In the genomic region with DNA sequence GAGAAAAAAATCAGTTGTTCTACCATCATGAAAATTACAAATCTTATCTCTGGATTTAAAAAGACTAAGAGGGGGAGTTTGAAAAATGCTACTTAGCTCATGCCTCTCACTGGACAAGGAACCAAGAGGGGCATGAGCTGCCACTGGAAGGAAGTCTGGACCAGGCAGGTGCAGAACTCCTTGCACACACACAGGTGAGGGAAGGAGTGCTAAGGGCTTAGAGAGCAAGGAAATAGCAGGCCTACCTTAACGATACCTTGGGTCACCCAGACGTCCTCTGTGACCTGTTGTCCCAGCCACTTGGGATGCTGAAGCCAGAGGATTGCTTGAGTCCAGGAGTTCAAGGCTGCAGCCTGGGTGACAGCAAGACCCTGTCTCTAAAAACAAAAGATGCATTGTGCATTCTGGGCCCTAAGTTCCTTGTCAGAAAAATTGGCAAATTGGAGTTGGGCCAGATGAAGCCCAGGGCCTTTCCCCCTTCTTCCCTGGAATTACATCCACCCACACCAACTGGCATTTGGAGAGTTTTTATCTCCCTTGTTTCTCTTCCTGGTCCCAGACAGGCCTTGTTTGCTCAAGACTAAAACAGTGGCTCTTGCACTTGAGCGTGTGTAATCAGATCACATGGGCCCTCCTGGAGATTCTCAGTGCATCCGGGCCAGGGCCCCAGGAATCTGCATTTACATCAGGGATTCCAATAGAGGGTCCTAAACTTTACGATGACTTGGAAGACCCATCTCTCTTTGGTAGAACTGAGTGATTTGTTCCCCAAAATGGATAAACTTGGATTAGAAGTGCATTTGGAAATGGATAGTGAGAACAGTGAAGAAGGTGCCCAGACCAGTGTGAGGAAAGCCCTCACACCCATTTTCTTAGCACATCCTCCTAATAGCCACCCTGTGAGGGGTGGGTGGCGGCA, we compare ENCODE assay signal across 9 cellular contexts. TPM values are rescaled to one million over a fixed set of nuclear protein-coding genes. Genes with fewer than 3 reads are reported as not detected.
DNase-seq lines count a peak whose midpoint lies in the region; ATAC-seq and TF ChIP-seq lines count a peak whose summit lies in the region.
"Had no signal": no experiment of that assay in that cellular context is flagged by ENCODE, and none has a peak within 500 bp of the region (broad histone marks: within the 10 kb centered on the region; RNA-seq: fewer than 3 reads in every experiment).

No MANE protein-coding gene starts in this region.

- H4K8ac ChIP-seq in neuronal stem cell (ENCODE audit: low read depth, low read length), result no peak overlapping the region

- H3K27me3 Mint-ChIP-seq in activated CD4-positive, alpha-beta T cell treated with anti-CD3 and anti-CD28 coated beads, Interleukin-2, amount 10 ng/mL, durations not matched to agents 7 days and 5 days, result no peaks in the 10 kb centered on the region
- H3K27me3 Mint-ChIP-seq in endodermal cell (ENCODE audit: insufficient read depth), result no peaks in the 10 kb centered on the region

- peaks cover 32% of the 10 kb centered on the region for H3K36me3 Mint-ChIP-seq in activated CD4-positive, alpha-beta T cell treated with anti-CD3 and anti-CD28 coated beads, Interleukin-2, amount 10 ng/mL, durations not matched to agents 7 days and 5 days (ENCODE audit: low read depth)
- H3K36me3 Mint-ChIP-seq in endodermal cell (ENCODE audit: low read depth), result peaks cover 1% of the 10 kb centered on the region

- no peak overlapping the region for H2BK120ac ChIP-seq in neuronal stem cell (ENCODE audit: low read depth, low read length)

- H3K27ac Mint-ChIP-seq in activated CD4-positive, alpha-beta T cell treated with anti-CD3 and anti-CD28 coated beads, Interleukin-2, amount 10 ng/mL, durations not matched to agents 7 days and 5 days, result peak overlapping the region; percentile 96
- peak overlapping the region; percentile 68 for H3K27ac Mint-ChIP-seq in endodermal cell
- H3K27ac Mint-ChIP-seq: dendritic cell treated with granulocyte-macrophage colony-stimulating factor and Interleukin-4, amounts not matched to agents 40 ng/mL and 50 ng/mL, for 4 days had no signal

- ATAC-seq in GM19324 (IDR thresholded peaks at IDR 0.05; ENCODE audit: low FRiP score, unreplicated experiment) (no peak), HG03045 (IDR thresholded peaks at IDR 0.05; ENCODE audit: unreplicated experiment) (no peak)

- H3K36me3 ChIP-seq in endodermal cell (ENCODE audit: control insufficient read depth, insufficient read depth, low read length), result peaks cover 7% of the 10 kb centered on the region
- peaks cover 15 to 22% of the 10 kb centered on the region in 2 donors for H3K36me3 ChIP-seq in neuronal stem cell (replicated peaks in 1 of 2; ENCODE audit: control insufficient read depth in 2 of 2, insufficient read depth in 2 of 2, low read length in 2 of 2)

- H2AK5ac ChIP-seq in neuronal stem cell (ENCODE audit: low read depth, low read length), result no peak overlapping the region

- no peak overlapping the region for H4K91ac ChIP-seq in neuronal stem cell (ENCODE audit: low read depth, low read length, poor library complexity)

- no peaks in the 10 kb centered on the region for H3K27me3 ChIP-seq in endodermal cell (ENCODE audit: control insufficient read depth, insufficient read depth, low read length, poor library complexity, severe bottlenecking)
- H3K27me3 ChIP-seq in neuronal stem cell (ENCODE audit: control insufficient read depth in 3 of 3, insufficient read depth in 3 of 3, low read depth in 1 of 3, low read length in 3 of 3), result no peaks in the 10 kb centered on the region

- H3K9me3 ChIP-seq in endodermal cell (ENCODE audit: control insufficient read depth, low read length), result no peaks in the 10 kb centered on the region
- no peaks in the 10 kb centered on the region for H3K9me3 ChIP-seq in neuronal stem cell (replicated peaks in 1 of 2; ENCODE audit: control insufficient read depth in 2 of 2, insufficient read depth in 1 of 2, low read depth in 1 of 2, low read length in 2 of 2)

- no peak overlapping the region for H3K4me2 ChIP-seq in neuronal stem cell (ENCODE audit: insufficient read depth, low read length, poor library complexity, severe bottlenecking)

- H3K27ac ChIP-seq in endodermal cell (ENCODE audit: low read depth, low read length) (no peak overlapping the region), neuronal stem cell (replicated peaks; ENCODE audit: low read length) (no peak overlapping the region)

- CTCF ChIA-PET in activated CD4-positive, alpha-beta T cell treated with anti-CD3 and anti-CD28 coated beads, Interleukin-2, amount 10 ng/mL, durations not matched to agents 7 days and 5 days (lab: Charles Lee), result interaction anchor here (0.9 to 6.6 kb wide), 10 partner anchors 11 to 228 kb away, joined by 3 to 49 read pairs (median 20); no protein-coding TSS in a partner anchor

- H3K14ac ChIP-seq in neuronal stem cell (ENCODE audit: low read length), result no peak overlapping the region

- H3K4me3 ChIP-seq in endodermal cell (ENCODE audit: low read length) (no peak overlapping the region), neuronal stem cell (ENCODE audit: low read length in 2 of 2) (peak overlapping the region in 1 of 2 donors; percentile 93)

- H3K4me3 Mint-ChIP-seq in activated CD4-positive, alpha-beta T cell treated with anti-CD3 and anti-CD28 coated beads, Interleukin-2, amount 10 ng/mL, durations not matched to agents 7 days and 5 days, result peak overlapping the region; percentile 98
- H3K4me3 Mint-ChIP-seq in endodermal cell, result peak overlapping the region; percentile 85

- no peaks in the 10 kb centered on the region for H3K9me3 Mint-ChIP-seq in activated CD4-positive, alpha-beta T cell treated with anti-CD3 and anti-CD28 coated beads, Interleukin-2, amount 10 ng/mL, durations not matched to agents 7 days and 5 days
- H3K9me3 Mint-ChIP-seq in endodermal cell, result no peaks in the 10 kb centered on the region
- H3K9me3 Mint-ChIP-seq: dendritic cell treated with granulocyte-macrophage colony-stimulating factor and Interleukin-4, amounts not matched to agents 40 ng/mL and 50 ng/mL, for 4 days had no signal

- no peak overlapping the region for H3K18ac ChIP-seq in neuronal stem cell (ENCODE audit: low read length)

- peaks cover 20% of the 10 kb centered on the region for H3K4me1 ChIP-seq in endodermal cell (ENCODE audit: control insufficient read depth, insufficient read depth, low read length)
- peaks cover 19 to 34% of the 10 kb centered on the region in 2 donors for H3K4me1 ChIP-seq in neuronal stem cell (ENCODE audit: control insufficient read depth in 2 of 2, insufficient read depth in 1 of 2, low read depth in 1 of 2, low read length in 2 of 2)

- peaks cover 58% of the 10 kb centered on the region for H3K4me1 Mint-ChIP-seq in activated CD4-positive, alpha-beta T cell treated with anti-CD3 and anti-CD28 coated beads, Interleukin-2, amount 10 ng/mL, durations not matched to agents 7 days and 5 days
- H3K4me1 Mint-ChIP-seq in endodermal cell, result peaks cover 36% of the 10 kb centered on the region

- H3K4ac ChIP-seq in neuronal stem cell (ENCODE audit: low read length), result no peak overlapping the region

- TF ChIP-seq CTCF in endodermal cell (conservative IDR thresholded peaks at IDR 0.05), result no peak

- WGBS in endodermal cell (ENCODE audit: insufficient coverage in 1 of 2, insufficient read length in 1 of 2), 2 experiments, result 82 to 88% methylated on average over 5 to 6 of the region's 6 CpGs
- WGBS in neuronal stem cell (ENCODE audit: extremely low coverage in 2 of 2, insufficient read length in 2 of 2, insufficient replicate concordance in 1 of 2), 2 donors, result no CpG with 5 or more reads among the region's 6 CpGs

- peaks cover 11% of the 10 kb centered on the region for H3K79me1 ChIP-seq in neuronal stem cell (ENCODE audit: low read depth, low read length)

- POLR2A ChIA-PET in activated CD4-positive, alpha-beta T cell treated with anti-CD3 and anti-CD28 coated beads, Interleukin-2, amount 10 ng/mL, durations not matched to agents 7 days and 5 days (lab: Charles Lee), result interaction anchor here (0.6 to 1.2 kb wide), 7 partner anchors 20 to 61 kb away, joined by 3 to 5 read pairs (median 3); a partner anchor contains a TSS

- no peak overlapping the region for H2AFZ ChIP-seq in neuronal stem cell (ENCODE audit: low read length)

- no peak overlapping the region for H2BK12ac ChIP-seq in neuronal stem cell (ENCODE audit: low read length)

- H2BK15ac ChIP-seq in neuronal stem cell (ENCODE audit: low read length), result no peak overlapping the region

- no peak overlapping the region for H2BK5ac ChIP-seq in neuronal stem cell (ENCODE audit: low read length)

- DNase-seq in activated CD4-positive, alpha-beta T cell treated with anti-CD3 and anti-CD28 coated beads, Interleukin-2, amount 10 ng/mL, durations not matched to agents 7 days and 5 days, result no peak
- no peak for DNase-seq in activated CD4-positive, alpha-beta T cell treated with anti-CD3 and anti-CD28 coated beads for 4 hours
- peak; percentile 15 for DNase-seq in RPMI8226
- no peak for DNase-seq in endodermal cell
- DNase-seq in neuronal stem cell (ENCODE audit: low spot score), result no peak
- no peak for DNase-seq in mesenteric fat pad (ENCODE audit: low spot score)

- no peak overlapping the region for H3K9ac ChIP-seq in endodermal cell (ENCODE audit: extremely low read depth, low read length, poor library complexity, severe bottlenecking)
- H3K9ac ChIP-seq in neuronal stem cell (ENCODE audit: low read depth, low read length, poor library complexity), result no peak overlapping the region

- peak overlapping the region; percentile 2 for H3K23ac ChIP-seq in neuronal stem cell (ENCODE audit: low read depth, low read length, poor library complexity)

RNA-seq across cellular contexts. Expression of a gene that starts 3.0 kb away (rescaled TPM):
- 100 to 1,000 TPM; 166 to 189 TPM for total RNA-seq in activated CD4-positive, alpha-beta T cell treated with anti-CD3 and anti-CD28 coated beads, Interleukin-2, amount 10 ng/mL, durations not matched to agents 7 days and 5 days
- total RNA-seq in endodermal cell (10 to 100 TPM; 20.5 to 30.2 TPM), mesenteric fat pad (236 TPM)
- polyA plus RNA-seq in endodermal cell (2013, experiment 1 of 2), result 178 TPM
- polyA plus RNA-seq in endodermal cell (2013, experiment 2 of 2), result 119 TPM
- polyA plus RNA-seq in neuronal stem cell (2013, experiment 1 of 2), result 58.0 TPM
- 58.6 TPM for polyA plus RNA-seq in neuronal stem cell (2013, experiment 2 of 2)
